ENCODE assay signal across 25 cellular contexts in genomic region chr1:147631839-147632238, GRCh38.
"Had no signal": no experiment of that assay in that cellular context is flagged by ENCODE, and none has a peak within 500 bp of the region (broad histone marks: within the 10 kb centered on the region; RNA-seq: fewer than 3 reads in every experiment).

No MANE protein-coding gene starts in this region.

- H3K4me1 ChIP-seq: pancreas, prostate gland, sigmoid colon, tibial nerve, upper lobe of left lung, vagina had no signal

- H3K36me3 ChIP-seq: pancreas, prostate gland, right lobe of liver, thoracic aorta, thyroid gland, tibial nerve, vagina had no signal

- DNase-seq: natural killer cell; nucleus accumbens; pancreas; right cardiac atrium; right lobe of liver; sigmoid colon; small intestine; stimulated activated CD4-positive, alpha-beta T cell treated with anti-CD3 and anti-CD28 coated beads, Interleukin-15, amount 100 ng/mL, for 24 hours; stimulated activated CD4-positive, alpha-beta T cell treated with anti-CD3 and anti-CD28 coated beads, Interleukin-2, amount 100 ng/mL, for 48 hours; stimulated activated CD4-positive, alpha-beta T cell treated with anti-CD3 and anti-CD28 coated beads, Interleukin-4, amount 100 ng/mL, for 24 hours; stimulated activated naive B cell treated with anti-CD40 and anti-IgM and Interleukin-4, amounts not matched to agents 10 μg/mL and 1 μg/mL and 100 μg/mL, for 72 hours; stimulated activated naive CD4-positive, alpha-beta T cell treated with Interleukin-2 at 50 U/mL for 16 hours; stomach; thyroid gland; trophoblast cell; upper lobe of left lung had no signal

- H3K36me3 Mint-ChIP-seq: natural killer cell; stimulated activated effector memory CD8-positive, alpha-beta T cell treated with anti-CD3 and anti-CD28 coated beads, Interleukin-12 subunit alpha, Interleukin-12 subunit beta, amount 100 ng/mL, for 72 hours had no signal

- H3K4me3 ChIP-seq: pancreas, prostate gland, right lobe of liver, sigmoid colon, stomach, thoracic aorta, thyroid gland, tibial nerve, upper lobe of left lung, vagina had no signal

- H3K9me3 ChIP-seq: neutrophil, pancreas, prostate gland, right lobe of liver, sigmoid colon, stomach, thoracic aorta, thyroid gland, tibial nerve, upper lobe of left lung, vagina had no signal

- ATAC-seq: natural killer cell; pancreas; right cardiac atrium; right lobe of liver; stimulated activated effector memory CD8-positive, alpha-beta T cell treated with anti-CD3 and anti-CD28 coated beads, Interleukin-12 subunit alpha, Interleukin-12 subunit beta, amount 100 ng/mL, for 72 hours; stimulated activated naive B cell treated with anti-CD40 and anti-IgM and Interleukin-4, amounts not matched to agents 10 μg/mL and 1 μg/mL and 100 μg/mL, for 72 hours had no signal

- H3K27me3 Mint-ChIP-seq: stimulated activated naive B cell treated with anti-CD40 and anti-IgM and Interleukin-4, amounts not matched to agents 10 μg/mL and 1 μg/mL and 100 μg/mL, for 72 hours; stimulated activated naive CD8-positive, alpha-beta T cell treated with anti-CD3 and anti-CD28 coated beads, Interleukin-15, Interleukin-2, amounts not matched to agents 100 ng/mL and 50 ng/mL, for 24 hours had no signal

- H3K9me3 Mint-ChIP-seq: natural killer cell; nephron; neural crest cell; stimulated activated effector memory CD8-positive, alpha-beta T cell treated with anti-CD3 and anti-CD28 coated beads, Interleukin-12 subunit alpha, Interleukin-12 subunit beta, amount 100 ng/mL, for 72 hours; stimulated activated naive B cell treated with anti-CD40 and anti-IgM and Interleukin-4, amounts not matched to agents 10 μg/mL and 1 μg/mL and 100 μg/mL, for 72 hours; stimulated activated naive CD8-positive, alpha-beta T cell treated with anti-CD3 and anti-CD28 coated beads, Interleukin-15, Interleukin-2, amounts not matched to agents 100 ng/mL and 50 ng/mL, for 24 hours had no signal

- H3K4me3 Mint-ChIP-seq: natural killer cell; nephron; neural crest cell; stimulated activated effector memory CD8-positive, alpha-beta T cell treated with anti-CD3 and anti-CD28 coated beads, Interleukin-12 subunit alpha, Interleukin-12 subunit beta, amount 100 ng/mL, for 72 hours; stimulated activated naive B cell treated with anti-CD40 and anti-IgM and Interleukin-4, amounts not matched to agents 10 μg/mL and 1 μg/mL and 100 μg/mL, for 72 hours; stimulated activated naive CD8-positive, alpha-beta T cell treated with anti-CD3 and anti-CD28 coated beads, Interleukin-15, Interleukin-2, amounts not matched to agents 100 ng/mL and 50 ng/mL, for 24 hours had no signal

- H3K27ac Mint-ChIP-seq: nephron; stimulated activated effector memory CD8-positive, alpha-beta T cell treated with anti-CD3 and anti-CD28 coated beads, Interleukin-12 subunit alpha, Interleukin-12 subunit beta, amount 100 ng/mL, for 72 hours; stimulated activated naive B cell treated with anti-CD40 and anti-IgM and Interleukin-4, amounts not matched to agents 10 μg/mL and 1 μg/mL and 100 μg/mL, for 72 hours; stimulated activated naive CD8-positive, alpha-beta T cell treated with anti-CD3 and anti-CD28 coated beads, Interleukin-15, Interleukin-2, amounts not matched to agents 100 ng/mL and 50 ng/mL, for 24 hours had no signal

- H3K27me3 ChIP-seq: neutrophil, pancreas, right lobe of liver, sigmoid colon, stomach, thyroid gland, tibial nerve, upper lobe of left lung, vagina had no signal

- H3K27ac ChIP-seq: pancreas, prostate gland, right lobe of liver, sigmoid colon, stomach, thoracic aorta, thyroid gland, tibial nerve, upper lobe of left lung, vagina had no signal

- H3K4me1 Mint-ChIP-seq: neural crest cell; stimulated activated naive B cell treated with anti-CD40 and anti-IgM and Interleukin-4, amounts not matched to agents 10 μg/mL and 1 μg/mL and 100 μg/mL, for 72 hours had no signal
